In genomic region chr4:185425600-185426352, GRCh38 we compare ENCODE assay signal across 1 cellular context.
A peak's percentile ranks its signal among the peaks of the same experiment; 100 is the strongest.
TF ChIP-seq lines count a peak whose summit lies in the region.

Gene UFSP2, minus strand, starts transcription at chr4:185425964. Its CDS starts 96 bp downstream, at chr4:185425868.

TF ChIP-seq in neural cell, 6 proteins besides CTCF, POLR2A, EP300 and RAD21 (continued from another document):
- TF ChIP-seq SMC3 (conservative IDR thresholded peaks at IDR 0.05; ENCODE audit: poor library complexity), result peak; percentile 58
- no peak for TF ChIP-seq EZH2 (IDR thresholded peaks at IDR 0.05; ENCODE audit: borderline replicate concordance, insufficient read depth, low read length, poor library complexity, severe bottlenecking)
- TF ChIP-seq TAF1 (IDR thresholded peaks at IDR 0.05; ENCODE audit: low read depth), result peak; percentile 54
